Comparison of ENCODE assay signal across 4 cellular contexts in genomic region chr16:23381702-23382101, GRCh38.
DNase-seq lines count a peak whose midpoint lies in the region; FAIRE-seq and TF ChIP-seq lines count a peak whose summit lies in the region.
"Not testable (repeated sequence)": the region's sequence is repeated elsewhere in the genome, so short reads cannot be mapped to it uniquely, and the experiment has no call there.

No MANE protein-coding gene starts in this region.

- not testable (repeated sequence) for H3K27ac ChIP-seq in SJCRH30; kidney (ENCODE audit: low read depth in 2 of 2, low read length in 2 of 2)

- not testable (repeated sequence) for H3K27ac Mint-ChIP-seq in chondrocyte (ENCODE audit: unreplicated experiment)

- intact Hi-C loops in kidney (cut with DNase I); posterior vena cava (cut with DNase I): not testable (repeated sequence)

- not testable (repeated sequence) for H3K4me3 Mint-ChIP-seq in chondrocyte (ENCODE audit: unreplicated experiment)

- not testable (repeated sequence) for H3K36me3 Mint-ChIP-seq in chondrocyte (ENCODE audit: low read depth)

- peaks cover 10% of the 10 kb centered on the region for H3K27me3 Mint-ChIP-seq in chondrocyte (ENCODE audit: low read depth)

- FAIRE-seq in kidney (lab: Jason Lieb, UNC) = not testable (repeated sequence)

- DNase-seq in SJCRH30 (peak; percentile 58 to 62), chondrocyte (ENCODE audit: low spot score) (peak; percentile 26), kidney (peak; percentile 22), posterior vena cava (ENCODE audit: low spot score) (peak; percentile 66)

- H3K36me3 ChIP-seq in SJCRH30; kidney (ENCODE audit: control insufficient read depth in 1 of 2, insufficient read depth in 2 of 2, low read length in 2 of 2): not testable (repeated sequence)

- not testable (repeated sequence) for H3K9me3 Mint-ChIP-seq in chondrocyte (ENCODE audit: low read depth)

- not testable (repeated sequence) for H3K9ac ChIP-seq in kidney (ENCODE audit: low read length in 2 of 2)

- H3K27me3 ChIP-seq in SJCRH30 = not testable (repeated sequence)

- H3K4me1 ChIP-seq in SJCRH30; kidney (ENCODE audit: control insufficient read depth in 1 of 2, insufficient read depth in 1 of 2, low read depth in 1 of 2, low read length in 2 of 2): not testable (repeated sequence)

- not testable (repeated sequence) for H3K4me3 ChIP-seq in SJCRH30; kidney (ENCODE audit: low read length in 2 of 2)

- not testable (repeated sequence) for H3K9me3 ChIP-seq in SJCRH30 (replicated peaks); kidney (ENCODE audit: control insufficient read depth in 1 of 2, low read length in 2 of 2)

- TF ChIP-seq CTCF in chondrocyte (IDR thresholded peaks at IDR 0.05); kidney (IDR thresholded peaks at IDR 0.05; ENCODE audit: borderline replicate concordance, extremely low read depth, insufficient read depth): not testable (repeated sequence)

- H3K4me1 Mint-ChIP-seq in chondrocyte (ENCODE audit: low read depth) = not testable (repeated sequence)
